Comparison of ENCODE assay signal across 24 cellular contexts in the genomic region with DNA sequence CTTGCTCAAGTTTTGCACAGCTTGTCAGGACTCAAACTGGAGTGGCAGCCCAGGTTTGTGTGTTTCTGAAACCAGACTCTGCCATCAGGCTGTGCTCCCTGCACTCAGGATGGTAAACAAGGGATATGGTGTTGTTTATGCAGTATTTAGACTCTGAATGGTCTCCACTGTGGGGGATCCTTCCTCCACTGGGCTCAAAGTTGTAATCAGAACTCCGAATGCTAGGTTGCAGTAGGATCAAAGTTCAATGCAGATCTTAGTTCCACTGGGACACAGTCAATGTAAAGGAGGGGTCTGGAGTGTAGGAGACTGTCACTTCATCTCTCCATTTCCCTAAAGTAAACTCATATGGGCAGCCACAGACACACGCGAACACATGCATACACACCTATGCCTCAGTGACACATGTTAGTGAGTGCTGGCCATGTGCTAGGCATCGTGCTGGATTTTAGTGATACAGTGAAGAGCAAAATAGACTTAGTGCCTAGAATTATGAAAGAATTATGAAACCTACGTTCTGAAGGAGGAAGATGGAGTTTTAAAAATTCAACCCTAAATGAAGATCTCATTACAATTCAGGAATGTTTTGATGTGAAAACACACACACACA. TPM values are rescaled to one million over a fixed set of nuclear protein-coding genes. Genes with fewer than 3 reads are reported as not detected.
"Had no signal": no experiment of that assay in that cellular context is flagged by ENCODE, and none has a peak within 500 bp of the region (broad histone marks: within the 10 kb centered on the region; RNA-seq: fewer than 3 reads in every experiment).

No MANE protein-coding gene starts in this region.

- H3K4me3 ChIP-seq: body of pancreas, coronary artery, heart left ventricle, mucosa of descending colon, smooth muscle cell, suprapubic skin, upper lobe of left lung had no signal

- H3K4me2 ChIP-seq: smooth muscle cell had no signal

- DNase-seq: activated CD4-positive, alpha-beta T cell treated with anti-CD3 and anti-CD28 coated beads for 1 hour; activated CD8-positive, alpha-beta memory T cell treated with anti-CD3 and anti-CD28 coated beads for 24 hours; activated T-cell treated with anti-CD3 and anti-CD28 coated beads for 4 hours; amniotic stem cell; body of pancreas; central memory CD4-positive, alpha-beta T cell; effector CD4-positive, alpha-beta T cell; heart left ventricle; islet precursor cell; mammary epithelial cell; mucosa of descending colon; naive thymus-derived CD8-positive, alpha-beta T cell; nucleus accumbens; right cardiac atrium; T-helper 9 cell; upper lobe of left lung had no signal

- H3K4me1 ChIP-seq: body of pancreas, foreskin keratinocyte had no signal

- H3K9me3 ChIP-seq: suprapubic skin had no signal

- ATAC-seq: body of pancreas; foreskin keratinocyte; heart left ventricle; left lobe of liver; mucosa of descending colon; naive thymus-derived CD8-positive, alpha-beta T cell; right cardiac atrium; stimulated activated memory B cell treated with anti-CD40 and anti-IgM and Interleukin-4, amounts not matched to agents 10 μg/mL and 1 μg/mL and 100 μg/mL, for 72 hours had no signal

- FAIRE-seq: endothelial cell of umbilical vein had no signal

- H3K27ac ChIP-seq: body of pancreas, coronary artery, foreskin keratinocyte, heart left ventricle, suprapubic skin had no signal

- H3K4me3 Mint-ChIP-seq: naive thymus-derived CD8-positive, alpha-beta T cell; stimulated activated memory B cell treated with anti-CD40 and anti-IgM and Interleukin-4, amounts not matched to agents 10 μg/mL and 1 μg/mL and 100 μg/mL, for 72 hours had no signal

- H3K27me3 ChIP-seq: body of pancreas, foreskin keratinocyte, heart left ventricle, suprapubic skin, upper lobe of left lung had no signal

- H3K27me3 Mint-ChIP-seq: naive thymus-derived CD8-positive, alpha-beta T cell; stimulated activated memory B cell treated with anti-CD40 and anti-IgM and Interleukin-4, amounts not matched to agents 10 μg/mL and 1 μg/mL and 100 μg/mL, for 72 hours had no signal

- H3K27ac Mint-ChIP-seq: progenitor cell of endocrine pancreas; stimulated activated memory B cell treated with anti-CD40 and anti-IgM and Interleukin-4, amounts not matched to agents 10 μg/mL and 1 μg/mL and 100 μg/mL, for 72 hours had no signal

RNA-seq across cellular contexts. Expression of gene IL1RL1, which starts 50.4 kb away (rescaled TPM):
- total RNA-seq: naive thymus-derived CD8-positive, alpha-beta T cell; progenitor cell of endocrine pancreas had no signal
- polyA plus RNA-seq: naive thymus-derived CD8-positive, alpha-beta T cell had no signal
